Comparison of ENCODE assay signal across 8 cellular contexts in genomic region chr3:46565607-46566039, GRCh38. TPM values are rescaled to one million over a fixed set of nuclear protein-coding genes. Genes with fewer than 3 reads are reported as not detected.
DNase-seq lines count a peak whose midpoint lies in the region; ATAC-seq, FAIRE-seq and TF ChIP-seq lines count a peak whose summit lies in the region.

No MANE protein-coding gene starts in this region.

- no peak overlapping the region for H3K4me2 ChIP-seq in DND-41 (ENCODE audit: insufficient read depth, low read length)

- no peak for TF ChIP-seq POLR2A in prostate gland (IDR thresholded peaks at IDR 0.05)

- H3K9ac ChIP-seq in DND-41 (ENCODE audit: low read depth, low read length) = no peak overlapping the region

- POLR2A ChIA-PET in activated CD4-positive, alpha-beta memory T cell treated with anti-CD3 and anti-CD28 coated beads, Interleukin-2, amount 10 ng/mL, durations not matched to agents 7 days and 5 days (lab: Charles Lee) = interaction anchor here (1.2 kb wide), 1 partner anchor 77 kb away, joined by 3 read pairs; no protein-coding TSS in a partner anchor

- peak overlapping the region; percentile 65 for H3K4me3 Mint-ChIP-seq in activated CD4-positive, alpha-beta memory T cell treated with anti-CD3 and anti-CD28 coated beads, Interleukin-2, amount 10 ng/mL, durations not matched to agents 7 days and 5 days

- no peaks in the 10 kb centered on the region for H3K4me1 ChIP-seq in DND-41 (ENCODE audit: insufficient read depth, low read length)
- H3K4me1 ChIP-seq in heart right ventricle = peaks cover 0 to 45% (median 14%) of the 10 kb centered on the region in 9 donors
- no peaks in the 10 kb centered on the region for H3K4me1 ChIP-seq in prostate gland (replicated peaks)

- H3K79me2 ChIP-seq in DND-41 (ENCODE audit: insufficient read depth, low read length) = no peaks in the 10 kb centered on the region

- ATAC-seq in DND-41 (ENCODE audit: insufficient read depth, low read depth) (no peak), heart right ventricle (peak; percentile 17 to 59 (median 44))

- H3K36me3 ChIP-seq in DND-41 (ENCODE audit: insufficient read depth, low read length) = no peaks in the 10 kb centered on the region
- no peaks in the 10 kb centered on the region for H3K36me3 ChIP-seq in heart right ventricle
- no peaks in the 10 kb centered on the region for H3K36me3 ChIP-seq in prostate gland

- H3K9me3 Mint-ChIP-seq in activated CD4-positive, alpha-beta memory T cell treated with anti-CD3 and anti-CD28 coated beads, Interleukin-2, amount 10 ng/mL, durations not matched to agents 7 days and 5 days = peaks cover 6% of the 10 kb centered on the region

- 2 to 4% methylated on average over 21 of the region's 21 CpGs for WGBS in heart right ventricle, 2 donors
- 11% methylated on average over 21 of the region's 21 CpGs for WGBS in prostate gland

- no peak overlapping the region for H2AFZ ChIP-seq in DND-41 (ENCODE audit: low read depth, low read length)

- peaks cover 54% of the 10 kb centered on the region for H3K27me3 Mint-ChIP-seq in activated CD4-positive, alpha-beta memory T cell treated with anti-CD3 and anti-CD28 coated beads, Interleukin-2, amount 10 ng/mL, durations not matched to agents 7 days and 5 days

- H3K4me1 Mint-ChIP-seq in activated CD4-positive, alpha-beta memory T cell treated with anti-CD3 and anti-CD28 coated beads, Interleukin-2, amount 10 ng/mL, durations not matched to agents 7 days and 5 days = peaks cover 15% of the 10 kb centered on the region

- H3K4me3 ChIP-seq in DND-41 (ENCODE audit: low read depth in 1 of 2, low read length in 2 of 2) = no peak overlapping the region
- peak overlapping the region; percentile 43 to 77 (median 66) for H3K4me3 ChIP-seq in heart right ventricle
- H3K4me3 ChIP-seq in prostate gland = peak overlapping the region; percentile 35 to 40

- DNase-seq in DND-41 (peak; percentile 4), heart right ventricle (peak; percentile 48 to 53), prostate gland (ENCODE audit: low spot score) (no peak), frontal cortex (ENCODE audit: low spot score in 2 of 2) (no peak), NCI-H82 (lab: John Stamatoyannopoulos, UW) (no peak), RPMI8226 (no peak), cortex of kidney (lab: John Stamatoyannopoulos, UW) (no peak)
- no peak for DNase-seq in activated CD4-positive, alpha-beta memory T cell treated with anti-CD3 and anti-CD28 coated beads, Interleukin-2, amount 10 ng/mL, durations not matched to agents 7 days and 5 days

- H3K27me3 ChIP-seq in DND-41 (ENCODE audit: insufficient read depth, low read length, poor library complexity) (no peaks in the 10 kb centered on the region), heart right ventricle (peaks cover 0 to 27% (median 0%) of the 10 kb centered on the region in 7 donors), prostate gland (replicated peaks; ENCODE audit: insufficient read depth) (no peaks in the 10 kb centered on the region)

- FAIRE-seq in frontal cortex (lab: Jason Lieb, UNC) = no peak

- H3K27ac Mint-ChIP-seq in activated CD4-positive, alpha-beta memory T cell treated with anti-CD3 and anti-CD28 coated beads, Interleukin-2, amount 10 ng/mL, durations not matched to agents 7 days and 5 days = no peak overlapping the region

- no peaks in the 10 kb centered on the region for H4K20me1 ChIP-seq in DND-41 (ENCODE audit: insufficient read depth, low read length)

- no peak overlapping the region for H3K27ac ChIP-seq in DND-41 (ENCODE audit: low read length)
- peak overlapping the region; percentile 84 to 98 (median 92) for H3K27ac ChIP-seq in heart right ventricle
- H3K27ac ChIP-seq in prostate gland = peak overlapping the region in 1 of 2 donors; percentile 17

- H3K9me3 ChIP-seq in DND-41 (ENCODE audit: insufficient read depth, low read length, severe bottlenecking) = peaks cover 4% of the 10 kb centered on the region
- peaks cover 0 to 14% (median 0%) of the 10 kb centered on the region in 11 donors for H3K9me3 ChIP-seq in heart right ventricle
- H3K9me3 ChIP-seq in prostate gland = no peaks in the 10 kb centered on the region

- intact Hi-C loops in heart right ventricle (cut with DNase I) = loop anchor here in 3 of 10 donors (5.0 to 10.0 kb wide), 4 partner anchors 62 to 129 kb away; partner anchors contain the start of gene ALS2CL (in 1 of the 3)
- intact Hi-C loops in prostate gland (cut with DNase I) = loop anchor here (5.0 kb wide), 1 partner anchor 62 kb away; no protein-coding TSS in a partner anchor

- no peaks in the 10 kb centered on the region for H3K36me3 Mint-ChIP-seq in activated CD4-positive, alpha-beta memory T cell treated with anti-CD3 and anti-CD28 coated beads, Interleukin-2, amount 10 ng/mL, durations not matched to agents 7 days and 5 days (ENCODE audit: low read depth)

- TF ChIP-seq CTCF in DND-41 (IDR thresholded peaks at IDR 0.05; ENCODE audit: borderline replicate concordance, extremely low read depth, low read length, poor library complexity, severe bottlenecking) (no peak), heart right ventricle (IDR thresholded peaks at IDR 0.05) (peak in 3 of 9 donors; percentile 32 to 35 (median 34)), prostate gland (IDR thresholded peaks at IDR 0.05) (no peak)

- CTCF ChIA-PET in activated CD4-positive, alpha-beta memory T cell treated with anti-CD3 and anti-CD28 coated beads, Interleukin-2, amount 10 ng/mL, durations not matched to agents 7 days and 5 days (lab: Charles Lee) = interaction anchor here (1.2 to 1.8 kb wide), 2 partner anchors 9 to 78 kb away, joined by 3 to 11 read pairs; no protein-coding TSS in a partner anchor

RNA-seq across cellular contexts. Expression of gene LRRC2, which starts 0.5 kb away (rescaled TPM):
- total RNA-seq in activated CD4-positive, alpha-beta memory T cell treated with anti-CD3 and anti-CD28 coated beads, Interleukin-2, amount 10 ng/mL, durations not matched to agents 7 days and 5 days = under 1 TPM; 0.35 to 0.43 TPM
- 100 to 1,000 TPM; 103 to 163 (median 128) TPM for total RNA-seq in heart right ventricle
- 10 to 100 TPM; 10.7 to 49.8 TPM for polyA plus RNA-seq in heart right ventricle
- 1 to 10 TPM in 1 of 2 donors, under 1 TPM in 1; 0.45 to 1.6 TPM for total RNA-seq in prostate gland
- 2.4 TPM for total RNA-seq in frontal cortex

RNA-seq across cellular contexts. Expression of gene FAM240A, which starts 46.7 kb away (rescaled TPM):
- total RNA-seq in activated CD4-positive, alpha-beta memory T cell treated with anti-CD3 and anti-CD28 coated beads, Interleukin-2, amount 10 ng/mL, durations not matched to agents 7 days and 5 days = not detected
- under 1 TPM in 1 of 10 donors, not detected in 9; 0.19 TPM for total RNA-seq in heart right ventricle
- polyA plus RNA-seq in heart right ventricle = not detected
- total RNA-seq in prostate gland = under 1 TPM in 1 of 2 donors, not detected in 1; 0.32 TPM
- total RNA-seq in frontal cortex = not detected

Comparison
In these comparisons a context has a peak if more than half of its experiments do, and no peak if none do; other contexts are left out.
1. DNase-seq: peak in DND-41 (single experiment) and heart right ventricle (2 of 2); none in activated CD4-positive, alpha-beta memory T cell treated with anti-CD3 and anti-CD28 coated beads, Interleukin-2, amount 10 ng/mL, durations not matched to agents 7 days and 5 days (single experiment), prostate gland (single experiment), frontal cortex (0 of 2), NCI-H82 (single experiment), RPMI8226 (single experiment) and cortex of kidney (single experiment).
2. H3K4me3 ChIP-seq: peak in heart right ventricle (10 of 10) and prostate gland (2 of 2); none in DND-41 (0 of 2).
3. RNA of gene LRRC2, which starts 0.5 kb away (total RNA-seq): 103 to 163 TPM in heart right ventricle; 2.4 TPM in frontal cortex (single experiment), 0.45 to 1.6 TPM in prostate gland and 0.35 to 0.43 TPM in activated CD4-positive, alpha-beta memory T cell treated with anti-CD3 and anti-CD28 coated beads, Interleukin-2, amount 10 ng/mL, durations not matched to agents 7 days and 5 days; every median in the first group is over 10 times any median in the second.